Comparison of ENCODE assay signal across 8 cellular contexts in genomic region chr19:48624791-48625723, GRCh38. TPM values are rescaled to one million over a fixed set of nuclear protein-coding genes. Genes with fewer than 3 reads are reported as not detected.
DNase-seq lines count a peak whose midpoint lies in the region; FAIRE-seq and TF ChIP-seq lines count a peak whose summit lies in the region.

No MANE protein-coding gene starts in this region.

- H3K4ac ChIP-seq in H1 (replicated peaks; ENCODE audit: insufficient read length, low read depth, low read length), result peak overlapping the region; percentile 80

- peak overlapping the region; percentile 35 to 70 (median 66) for H3K9ac ChIP-seq in H1 (replicated peaks in 1 of 4; ENCODE audit: extremely low read depth in 1 of 4, low read depth in 3 of 4, low read length in 3 of 4)

- peak overlapping the region; percentile 93 for H3K18ac ChIP-seq in H1 (ENCODE audit: extremely low read depth, low read length)

- peak overlapping the region; percentile 70 to 97 (median 86) for H3K27ac Mint-ChIP-seq in CD8-positive, alpha-beta memory T cell

- peak overlapping the region; percentile 39; the same call in 1 of the 2 replicates for H2BK12ac ChIP-seq in H1 (ENCODE audit: low read depth, low read length)

- H3K4me2 ChIP-seq in H1 (ENCODE audit: insufficient read depth in 1 of 2, low read depth in 2 of 2, low read length in 2 of 2) (peak overlapping the region; percentile 75 to 82), osteoblast (ENCODE audit: insufficient read depth, low read length) (peak overlapping the region; percentile 76)

- H4K8ac ChIP-seq in H1 (ENCODE audit: extremely low read depth, insufficient read depth, low read length), result no peak overlapping the region

- H2BK120ac ChIP-seq in H1 (replicated peaks; ENCODE audit: low read depth, low read length), result no peak overlapping the region

- H3K9me3 Mint-ChIP-seq in CD8-positive, alpha-beta memory T cell, result no peaks in the 10 kb centered on the region

- H2AK5ac ChIP-seq in H1 (ENCODE audit: low read depth, low read length), result peak overlapping the region; percentile 49; the same call in 1 of the 2 replicates

- H3K79me1 ChIP-seq in H1 (ENCODE audit: low read depth, low read length), result no peaks in the 10 kb centered on the region; the same call in 1 of the 2 replicates

- peak overlapping the region in 6 of 7 donors; percentile 23 to 88 (median 58) for H3K4me3 Mint-ChIP-seq in CD8-positive, alpha-beta memory T cell

- no peak for TF ChIP-seq CTCF in H1 (IDR thresholded peaks at IDR 0.05; ENCODE audit: control extremely low read depth in 1 of 3, insufficient read depth in 1 of 3, low read depth in 1 of 3, low read length in 3 of 3)
- no peak for TF ChIP-seq CTCF in osteoblast (IDR thresholded peaks at IDR 0.05; ENCODE audit: extremely low read depth, low read depth, low read length)

- peaks cover 0 to 33% (median 7%) of the 10 kb centered on the region in 3 donors for H3K36me3 Mint-ChIP-seq in CD8-positive, alpha-beta memory T cell

- peaks cover 17% of the 10 kb centered on the region for H3K23me2 ChIP-seq in H1 (ENCODE audit: low read depth, low read length)

- peak overlapping the region; percentile 90; the same call in 1 of the 2 replicates for H2BK5ac ChIP-seq in H1 (ENCODE audit: low read depth, low read length)

- H4K20me1 ChIP-seq in H1 (replicated peaks in 1 of 2; ENCODE audit: control insufficient read depth in 1 of 2, insufficient read depth in 2 of 2, low read length in 2 of 2) (peaks cover 2 to 8% of the 10 kb centered on the region in 2 experiments), osteoblast (ENCODE audit: insufficient read depth, low read length) (peaks cover 4% of the 10 kb centered on the region)

- peaks cover 0 to 15% of the 10 kb centered on the region in 2 experiments; a peak in 3 of 4 replicates for H3K79me2 ChIP-seq in H1 (ENCODE audit: control insufficient read depth in 1 of 2, insufficient read depth in 2 of 2, low read length in 2 of 2)
- H3K79me2 ChIP-seq in osteoblast (ENCODE audit: insufficient read depth, low read length), result peaks cover 5% of the 10 kb centered on the region

- POLR2A ChIA-PET in CD8-positive, alpha-beta memory T cell (lab: Charles Lee), result no interaction called here
- POLR2A ChIA-PET in H1 (lab: Charles Lee; ENCODE audit: partially characterized antibody), result interaction anchor here (27.0 to 30.9 kb wide), 2 partner anchors 2 to 12 kb away, joined by 788 read pairs; partner anchors contain the start of genes DBP, FAM83E, RPL18 and SPACA4

- peaks cover 6% of the 10 kb centered on the region for H3K36me3 ChIP-seq in CD8-positive, alpha-beta memory T cell (ENCODE audit: insufficient read depth, low read length)
- peaks cover 0 to 11% (median 1%) of the 10 kb centered on the region in 4 experiments; a peak in 1 of 8 replicates for H3K36me3 ChIP-seq in H1 (ENCODE audit: control insufficient read depth in 2 of 4, insufficient read depth in 4 of 4, low read length in 3 of 4)
- peaks cover 3% of the 10 kb centered on the region for H3K36me3 ChIP-seq in osteoblast (ENCODE audit: insufficient read depth, low read length)

- peaks cover 34 to 44% (median 41%) of the 10 kb centered on the region in 3 donors for H3K4me1 Mint-ChIP-seq in CD8-positive, alpha-beta memory T cell

- peaks cover 13% of the 10 kb centered on the region for H3K4me1 ChIP-seq in CD8-positive, alpha-beta memory T cell (ENCODE audit: insufficient read depth, low read length)
- H3K4me1 ChIP-seq in H1 (replicated peaks in 1 of 4; ENCODE audit: control insufficient read depth in 3 of 4, insufficient read depth in 4 of 4, low read length in 3 of 4) (peaks cover 3 to 17% (median 9%) of the 10 kb centered on the region in 4 experiments), osteoblast (ENCODE audit: insufficient read depth, low read length) (peaks cover 13% of the 10 kb centered on the region)

- no peak overlapping the region for H2BK15ac ChIP-seq in H1 (ENCODE audit: low read length)

- FAIRE-seq in H1 (lab: Jason Lieb, UNC), result no peak

- TF ChIP-seq POLR2A in H1 (IDR thresholded peaks at IDR 0.05; ENCODE audit: control extremely low read depth in 1 of 2, low read depth in 2 of 2, low read length in 2 of 2), result peak in 1 of 2 experiments; percentile 78; a peak in 1 of 3 replicates

- H3K23ac ChIP-seq in H1 (ENCODE audit: insufficient read length), result no peak overlapping the region

- no peak overlapping the region for H3K14ac ChIP-seq in H1 (ENCODE audit: insufficient read length)

- CTCF ChIA-PET in CD8-positive, alpha-beta memory T cell (lab: Charles Lee), result no interaction called here
- CTCF ChIA-PET in H1 (lab: Charles Lee; ENCODE audit: partially characterized antibody), result no interaction called here

- H2AFZ ChIP-seq in H1 (ENCODE audit: low read length) (no peak overlapping the region), osteoblast (ENCODE audit: low read length) (no peak overlapping the region)

- peak overlapping the region; percentile 54 for H3K27ac ChIP-seq in CD8-positive, alpha-beta memory T cell (ENCODE audit: low read depth, low read length)
- 0 out of 2 replicates have a peak overlapping the region, but pooled peaks have one; percentile 47 for H3K27ac ChIP-seq in H1 (ENCODE audit: low read depth, low read length)
- H3K27ac ChIP-seq in osteoblast (ENCODE audit: low read depth, low read length), result peak overlapping the region; percentile 60

- H3K56ac ChIP-seq in H1 (replicated peaks; ENCODE audit: insufficient read length, low read depth, low read length), result peak overlapping the region; percentile 92

- 51% methylated on average over 20 of the region's 24 CpGs; no CpG with 5 or more reads in 1 of the 2 experiments for WGBS in H1 (ENCODE audit: extremely low coverage in 1 of 2, insufficient coverage in 1 of 2, insufficient read length in 1 of 2, insufficient replicate concordance in 2 of 2, low coverage in 1 of 2, low lambda C conversion rate in 2 of 2, missing lambda C conversion rate in 1 of 2), 2 experiments

- no peak for TF ChIP-seq EP300 in H1 (IDR thresholded peaks at IDR 0.05; ENCODE audit: borderline replicate concordance in 1 of 2, low read depth in 2 of 2, low read length in 2 of 2)

- no peak overlapping the region for H4K91ac ChIP-seq in H1 (replicated peaks; ENCODE audit: insufficient read length, low read length)

- H3K27me3 Mint-ChIP-seq in CD8-positive, alpha-beta memory T cell, result no peaks in the 10 kb centered on the region

- no peaks in the 10 kb centered on the region for H3K27me3 ChIP-seq in CD8-positive, alpha-beta memory T cell (ENCODE audit: insufficient read depth, low read length, poor library complexity, severe bottlenecking)
- H3K27me3 ChIP-seq in H1 (replicated peaks in 1 of 4; ENCODE audit: control insufficient read depth in 3 of 4, extremely low read depth in 1 of 4, insufficient read depth in 3 of 4, low read length in 3 of 4) (no peaks in the 10 kb centered on the region), osteoblast (ENCODE audit: insufficient read depth, low read length) (no peaks in the 10 kb centered on the region)

- no peak for DNase-seq in CD8-positive, alpha-beta memory T cell
- DNase-seq in NCI-H146 treated with DMSO at 0.1 percent for 48 hours (lab: John Stamatoyannopoulos, UW; ENCODE audit: unreplicated experiment) (peak; percentile 26), H1 (ENCODE audit: low read depth in 1 of 2, low spot score in 2 of 2) (no peak), osteoblast (ENCODE audit: insufficient read length, low spot score, missing footprints) (peak; percentile 66), kidney tubule cell (ENCODE audit: low spot score) (no peak), GM19238 (ENCODE audit: insufficient read length, low spot score) (no peak)
- no peak for DNase-seq in activated CD4-positive, CD25-positive, alpha-beta regulatory T cell (lab: John Stamatoyannopoulos, UW)
- no peak for DNase-seq in effector CD8-positive, alpha-beta T cell (lab: John Stamatoyannopoulos, UW)

- TF ChIP-seq RAD21 in H1 (IDR thresholded peaks at IDR 0.05 in 1 of 2, conservative IDR thresholded peaks at IDR 0.05 in 1 of 2; ENCODE audit: low read depth in 2 of 2, low read length in 2 of 2), result no peak

- H2BK20ac ChIP-seq in H1 (ENCODE audit: low read length), result no peak overlapping the region

- H3K9me3 ChIP-seq in CD8-positive, alpha-beta memory T cell (ENCODE audit: low read length), result no peaks in the 10 kb centered on the region
- H3K9me3 ChIP-seq in H1 (ENCODE audit: insufficient read depth in 2 of 2, low read depth in 1 of 2, low read length in 1 of 2), result no peaks in the 10 kb centered on the region
- H3K9me3 ChIP-seq in osteoblast (ENCODE audit: low read depth, low read length), result no peaks in the 10 kb centered on the region

- H3K4me3 ChIP-seq in CD8-positive, alpha-beta memory T cell (ENCODE audit: low read length), result no peak overlapping the region
- H3K4me3 ChIP-seq in H1 (ENCODE audit: extremely low read depth in 1 of 4, insufficient read depth in 2 of 4, low read depth in 3 of 4, low read length in 4 of 4), result peak overlapping the region; percentile 53 to 87 (median 80)
- H3K4me3 ChIP-seq in osteoblast (ENCODE audit: insufficient read depth, low read length), result peak overlapping the region; percentile 74

- peak overlapping the region; percentile 48 for H4K5ac ChIP-seq in H1 (ENCODE audit: insufficient read length, low read depth, low read length)

RNA-seq across cellular contexts. Expression of gene SPHK2, which starts 5.8 kb away (rescaled TPM):
- total RNA-seq in CD8-positive, alpha-beta memory T cell, result 10 to 100 TPM; 37.5 to 38.5 TPM
- polyA plus RNA-seq in CD8-positive, alpha-beta memory T cell, result 10.2 TPM
- 60.9 and 61.6 TPM in 2 replicates for total RNA-seq in H1 (2021; fragmentation: NEBNext Ultra II Directional; extraction: Animal tissue kit (Norgen Biotek cat#: 25700))
- polyA plus RNA-seq in H1 (2011; rRNA removed), result 43.9 and 81.8 TPM in 2 replicates
- 48.1 TPM for polyA plus RNA-seq in H1 (2011; cell fraction: cytosol; rRNA removed)
- polyA plus RNA-seq in H1 (2011; cell fraction: nucleus; rRNA removed), result 85.3 TPM
- polyA plus RNA-seq in H1 (2012, experiment 1 of 2), result 43.7 to 47.8 TPM (median 45.2 TPM) in 4 replicates
- polyA plus RNA-seq in H1 (2012, experiment 2 of 2), result 41.5 TPM
- 28.9 TPM for polyA plus RNA-seq in H1 (2013, experiment 1 of 2)
- polyA plus RNA-seq in H1 (2013, experiment 2 of 2), result 25.8 TPM
- polyA minus RNA-seq in H1 (2011; rRNA and poly(A)+ RNA removed), result 21.2 and 25.9 TPM in 2 replicates
- 37.9 TPM for polyA minus RNA-seq in H1 (2011; cell fraction: cytosol; rRNA and poly(A)+ RNA removed)
- polyA minus RNA-seq in H1 (2011; cell fraction: nucleus; rRNA and poly(A)+ RNA removed), result 55.2 TPM
- total RNA-seq in osteoblast, result 13.0 and 13.3 TPM in 2 replicates

RNA-seq across cellular contexts. Expression of gene RPL18, which starts 6.1 kb away (rescaled TPM):
- 1,000 to 10,000 TPM; 1,778 to 1,810 TPM for total RNA-seq in CD8-positive, alpha-beta memory T cell
- 1,821 TPM for polyA plus RNA-seq in CD8-positive, alpha-beta memory T cell
- 1,669 and 1,693 TPM in 2 replicates for total RNA-seq in H1 (2021; fragmentation: NEBNext Ultra II Directional; extraction: Animal tissue kit (Norgen Biotek cat#: 25700))
- polyA plus RNA-seq in H1 (2011; rRNA removed), result 2,789 and 3,426 TPM in 2 replicates
- 2,747 TPM for polyA plus RNA-seq in H1 (2011; cell fraction: cytosol; rRNA removed)
- polyA plus RNA-seq in H1 (2011; cell fraction: nucleus; rRNA removed), result 1,998 TPM
- 1,368 to 3,492 TPM (median 2,780 TPM) in 4 replicates for polyA plus RNA-seq in H1 (2012, experiment 1 of 2)
- polyA plus RNA-seq in H1 (2012, experiment 2 of 2), result 5,563 TPM
- 2,312 TPM for polyA plus RNA-seq in H1 (2013, experiment 1 of 2)
- 2,245 TPM for polyA plus RNA-seq in H1 (2013, experiment 2 of 2)
- polyA minus RNA-seq in H1 (2011; rRNA and poly(A)+ RNA removed), result 621 and 624 TPM in 2 replicates
- 738 TPM for polyA minus RNA-seq in H1 (2011; cell fraction: cytosol; rRNA and poly(A)+ RNA removed)
- 950 TPM for polyA minus RNA-seq in H1 (2011; cell fraction: nucleus; rRNA and poly(A)+ RNA removed)
- total RNA-seq in osteoblast, result 1,357 and 1,526 TPM in 2 replicates

RNA-seq across cellular contexts. Expression of gene FAM83E, which starts 10.2 kb away (rescaled TPM):
- 1 to 10 TPM; 3.7 to 5.4 TPM for total RNA-seq in CD8-positive, alpha-beta memory T cell
- polyA plus RNA-seq in CD8-positive, alpha-beta memory T cell, result not detected
- total RNA-seq in H1 (2021; fragmentation: NEBNext Ultra II Directional; extraction: Animal tissue kit (Norgen Biotek cat#: 25700)), result 5.3 and 6.5 TPM in 2 replicates
- 1.8 and 2.5 TPM in 2 replicates for polyA plus RNA-seq in H1 (2011; rRNA removed)
- 3.0 TPM for polyA plus RNA-seq in H1 (2011; cell fraction: cytosol; rRNA removed)
- polyA plus RNA-seq in H1 (2011; cell fraction: nucleus; rRNA removed), result 5.5 TPM
- 3.1 to 4.6 TPM (median 3.9 TPM) in 4 replicates for polyA plus RNA-seq in H1 (2012, experiment 1 of 2)
- polyA plus RNA-seq in H1 (2012, experiment 2 of 2), result 1.4 TPM
- 3.6 TPM for polyA plus RNA-seq in H1 (2013, experiment 1 of 2)
- 2.4 TPM for polyA plus RNA-seq in H1 (2013, experiment 2 of 2)
- 1.1 TPM in 2 replicates for polyA minus RNA-seq in H1 (2011; rRNA and poly(A)+ RNA removed)
- 2.1 TPM for polyA minus RNA-seq in H1 (2011; cell fraction: cytosol; rRNA and poly(A)+ RNA removed)
- 2.4 TPM for polyA minus RNA-seq in H1 (2011; cell fraction: nucleus; rRNA and poly(A)+ RNA removed)
- total RNA-seq in osteoblast, result 0.29 TPM in 1 of 2 replicates, not detected in the other

RNA-seq across cellular contexts. Expression of gene DBP, which starts 12.1 kb away (rescaled TPM):
- 10 to 100 TPM; 10.9 to 12.1 TPM for total RNA-seq in CD8-positive, alpha-beta memory T cell
- 84.1 TPM for polyA plus RNA-seq in CD8-positive, alpha-beta memory T cell
- 8.3 and 9.9 TPM in 2 replicates for total RNA-seq in H1 (2021; fragmentation: NEBNext Ultra II Directional; extraction: Animal tissue kit (Norgen Biotek cat#: 25700))
- 7.5 and 8.2 TPM in 2 replicates for polyA plus RNA-seq in H1 (2011; rRNA removed)
- polyA plus RNA-seq in H1 (2011; cell fraction: cytosol; rRNA removed), result 4.7 TPM
- polyA plus RNA-seq in H1 (2011; cell fraction: nucleus; rRNA removed), result 7.8 TPM
- polyA plus RNA-seq in H1 (2012, experiment 1 of 2), result 6.7 to 12.3 TPM (median 10.9 TPM) in 4 replicates
- 12.0 TPM for polyA plus RNA-seq in H1 (2012, experiment 2 of 2)
- polyA plus RNA-seq in H1 (2013, experiment 1 of 2), result 4.4 TPM
- 5.6 TPM for polyA plus RNA-seq in H1 (2013, experiment 2 of 2)
- 3.9 and 5.5 TPM in 2 replicates for polyA minus RNA-seq in H1 (2011; rRNA and poly(A)+ RNA removed)
- polyA minus RNA-seq in H1 (2011; cell fraction: cytosol; rRNA and poly(A)+ RNA removed), result 9.2 TPM
- polyA minus RNA-seq in H1 (2011; cell fraction: nucleus; rRNA and poly(A)+ RNA removed), result 9.2 TPM
- total RNA-seq in osteoblast, result 14.5 and 18.3 TPM in 2 replicates

RNA-seq across cellular contexts. Expression of gene SPACA4, which starts 18.5 kb away (rescaled TPM):
- not detected for total RNA-seq in CD8-positive, alpha-beta memory T cell
- polyA plus RNA-seq in CD8-positive, alpha-beta memory T cell, result not detected
- not detected in 2 replicates for total RNA-seq in H1 (2021; fragmentation: NEBNext Ultra II Directional; extraction: Animal tissue kit (Norgen Biotek cat#: 25700))
- not detected in 2 replicates for polyA plus RNA-seq in H1 (2011; rRNA removed)
- not detected for polyA plus RNA-seq in H1 (2011; cell fraction: cytosol; rRNA removed)
- not detected for polyA plus RNA-seq in H1 (2011; cell fraction: nucleus; rRNA removed)
- polyA plus RNA-seq in H1 (2012, experiment 1 of 2), result 0.27 to 1.1 TPM (median 0.53 TPM) in 4 replicates
- 1.5 TPM for polyA plus RNA-seq in H1 (2012, experiment 2 of 2)
- not detected for polyA plus RNA-seq in H1 (2013, experiment 1 of 2)
- polyA plus RNA-seq in H1 (2013, experiment 2 of 2), result not detected
- not detected in 2 replicates for polyA minus RNA-seq in H1 (2011; rRNA and poly(A)+ RNA removed)
- polyA minus RNA-seq in H1 (2011; cell fraction: cytosol; rRNA and poly(A)+ RNA removed), result not detected
- not detected for polyA minus RNA-seq in H1 (2011; cell fraction: nucleus; rRNA and poly(A)+ RNA removed)
- total RNA-seq in osteoblast, result not detected in 2 replicates

Comparison
In these comparisons a context has a peak if more than half of its experiments do, and no peak if none do; other contexts are left out.
1. DNase-seq: peak in NCI-H146 treated with DMSO at 0.1 percent for 48 hours (single experiment) and osteoblast (single experiment); none in CD8-positive, alpha-beta memory T cell (0 of 5), H1 (0 of 2), kidney tubule cell (single experiment), activated CD4-positive, CD25-positive, alpha-beta regulatory T cell (0 of 4), effector CD8-positive, alpha-beta T cell (single experiment) and GM19238 (single experiment).
2. Peak in every context shown above with its lines, with median percentiles within 50 percentile points of each other: H3K27ac ChIP-seq.